Comparison of ENCODE assay signal across 15 cellular contexts in the genomic region with DNA sequence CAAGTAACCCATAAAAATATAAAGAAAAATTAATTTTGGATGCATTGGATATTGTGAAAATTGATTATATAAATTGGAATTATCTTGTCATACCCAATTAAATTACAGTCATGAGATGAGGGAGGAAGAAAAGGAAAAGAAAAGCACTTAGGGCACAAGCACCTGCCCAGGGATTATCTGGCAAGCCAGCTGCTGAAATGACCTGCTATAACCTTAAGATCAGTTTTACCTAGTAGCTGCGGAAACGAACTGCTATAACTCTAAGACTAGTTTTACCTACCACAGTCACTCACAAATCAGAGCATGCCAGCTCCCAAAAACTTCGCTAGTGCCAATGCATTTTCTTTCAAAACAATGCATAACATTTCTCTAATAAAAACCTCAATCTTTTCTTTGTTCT. TPM values are rescaled to one million over a fixed set of nuclear protein-coding genes. Genes with fewer than 3 reads are reported as not detected.
DNase-seq lines count a peak whose midpoint lies in the region; ATAC-seq and TF ChIP-seq lines count a peak whose summit lies in the region.
"Had no signal": no experiment of that assay in that cellular context is flagged by ENCODE, and none has a peak within 500 bp of the region (broad histone marks: within the 10 kb centered on the region; RNA-seq: fewer than 3 reads in every experiment).

No MANE protein-coding gene starts in this region.

- intact Hi-C loops in lower lobe of right lung (cut with DNase I), result no loop called here

- TF ChIP-seq POLR2A in upper lobe of left lung (IDR thresholded peaks at IDR 0.05), result no peak

- DNase-seq in NCI-H82 (lab: John Stamatoyannopoulos, UW), result peak; percentile 72
- DNase-seq in NCI-H82 treated with DMSO at 0.1 percent for 48 hours (lab: John Stamatoyannopoulos, UW; ENCODE audit: unreplicated experiment), result no peak
- peak; percentile 37 for DNase-seq in WERI-Rb-1
- DNase-seq in lower lobe of right lung, result no peak
- no peak for DNase-seq in upper lobe of left lung
- no peak for DNase-seq in NCI-H446 treated with DMSO at 0.1 percent for 48 hours (lab: John Stamatoyannopoulos, UW)
- DNase-seq in activated CD4-positive, alpha-beta T cell treated with anti-CD3 and anti-CD28 coated beads for 4 hours, result no peak
- no peak for DNase-seq in nucleus accumbens (lab: John Stamatoyannopoulos, UW)
- DNase-seq: ACHN; Calu3; CD4-positive, alpha-beta T cell; DMS 273 treated with DMSO at 0.1 percent for 48 hours; HCEC 1CT; HFFc6 had no signal

- H3K9me3 ChIP-seq in WERI-Rb-1 (ENCODE audit: severe bottlenecking) (no peaks in the 10 kb centered on the region), lower lobe of right lung (no peaks in the 10 kb centered on the region), upper lobe of left lung (no peaks in the 10 kb centered on the region)

- H3K27me3 ChIP-seq in WERI-Rb-1 (ENCODE audit: insufficient read depth, low read depth, severe bottlenecking) (no peaks in the 10 kb centered on the region), lower lobe of right lung (ENCODE audit: low read depth) (no peaks in the 10 kb centered on the region), upper lobe of left lung (no peaks in the 10 kb centered on the region)
- H3K27me3 ChIP-seq: BLaER1 treated with 17β-estradiol and CSF1 and Interleukin-3, amounts not matched to agents 10 nM and 100 nM had no signal

- 82 to 86% methylated on average over 3 of the region's 3 CpGs for WGBS in upper lobe of left lung, 2 donors

- no peak for ATAC-seq in lower lobe of right lung
- no peak for ATAC-seq in upper lobe of left lung (ENCODE audit: low FRiP score in 2 of 2)

- no peak for TF ChIP-seq EP300 in upper lobe of left lung (IDR thresholded peaks at IDR 0.05)

- H3K4me1 ChIP-seq in lower lobe of right lung, result peaks cover 56% of the 10 kb centered on the region
- H3K4me1 ChIP-seq in upper lobe of left lung, result peaks cover 9 to 58% (median 46%) of the 10 kb centered on the region in 4 donors

- H3K36me3 ChIP-seq in WERI-Rb-1, result peaks cover 16% of the 10 kb centered on the region
- H3K36me3 ChIP-seq in lower lobe of right lung, result peaks cover 10% of the 10 kb centered on the region
- H3K36me3 ChIP-seq in upper lobe of left lung, result peaks cover 0 to 42% (median 6%) of the 10 kb centered on the region in 4 donors

- no peak overlapping the region for H3K27ac ChIP-seq in WERI-Rb-1
- peak overlapping the region; percentile 3 for H3K27ac ChIP-seq in lower lobe of right lung
- peak overlapping the region in 3 of 4 donors; percentile 15 to 28 (median 23) for H3K27ac ChIP-seq in upper lobe of left lung

- TF ChIP-seq CTCF in WERI-Rb-1 (IDR thresholded peaks at IDR 0.05; ENCODE audit: low read depth, low read length) (no peak), lower lobe of right lung (IDR thresholded peaks at IDR 0.05) (no peak), upper lobe of left lung (IDR thresholded peaks at IDR 0.05) (no peak)

- H3K4me3 ChIP-seq in WERI-Rb-1 (ENCODE audit: low read depth, low read length) (no peak overlapping the region), lower lobe of right lung (no peak overlapping the region), upper lobe of left lung (no peak overlapping the region)
- H3K4me3 ChIP-seq: BLaER1 treated with 17β-estradiol and CSF1 and Interleukin-3, amounts not matched to agents 10 nM and 100 nM had no signal

RNA-seq across cellular contexts. Expression of a gene that starts 26.2 kb away (rescaled TPM):
- total RNA-seq in lower lobe of right lung (44.4 TPM), upper lobe of left lung (100 to 1,000 TPM in 1 of 6 donors, 10 to 100 TPM in 5; 45.9 to 106 (median 78.8) TPM)

Comparison
In these comparisons a context has a peak if more than half of its experiments do, and no peak if none do; other contexts are left out.
1. DNase-seq: peak in NCI-H82 (single experiment) and WERI-Rb-1 (single experiment); none in NCI-H82 treated with DMSO at 0.1 percent for 48 hours (single experiment), lower lobe of right lung (single experiment), upper lobe of left lung (0 of 2), NCI-H446 treated with DMSO at 0.1 percent for 48 hours (single experiment), activated CD4-positive, alpha-beta T cell treated with anti-CD3 and anti-CD28 coated beads for 4 hours (0 of 2) and nucleus accumbens (0 of 56).